ENCODE assay signal across 32 cellular contexts in genomic region chr4:75752637-75753036, GRCh38.
"Had no signal": no experiment of that assay in that cellular context is flagged by ENCODE, and none has a peak within 500 bp of the region (broad histone marks: within the 10 kb centered on the region; RNA-seq: fewer than 3 reads in every experiment).

No MANE protein-coding gene starts in this region.

- DNase-seq: activated CD4-positive, alpha-beta T cell treated with anti-CD3 and anti-CD28 coated beads for 36 hours; activated CD4-positive, alpha-beta T cell treated with anti-CD3 and anti-CD28 coated beads, Interleukin-2, amount 50 U/mL, for 1 hour; activated CD4-positive, alpha-beta T cell treated with anti-CD3 and anti-CD28 coated beads, Interleukin-2, amount 50 U/mL, for 48 hours; activated CD4-positive, CD25-positive, alpha-beta regulatory T cell; activated CD4-positive, CD25-positive, alpha-beta regulatory T cell treated with anti-CD3 and anti-CD28 coated beads, Interleukin-2, amount 50 U/mL, for 72 hours; activated CD8-positive, alpha-beta memory T cell treated with anti-CD3 and anti-CD28 coated beads for 24 hours; activated CD8-positive, alpha-beta T cell treated with anti-CD3 and anti-CD28 coated beads for 36 hours; activated effector memory CD4-positive, alpha-beta T cell treated with Interleukin-2 at 50 U/mL for 16 hours; activated gamma-delta T cell treated with Interleukin-2 at 50 U/mL for 16 hours; activated naive CD4-positive, alpha-beta T cell treated with Interleukin-2 at 50 U/mL for 16 hours; activated naive CD8-positive, alpha-beta T cell treated with anti-CD3 and anti-CD28 coated beads for 36 hours; activated naive CD8-positive, alpha-beta T cell treated with anti-CD3 and anti-CD28 coated beads, Interleukin-2, amount 50 U/mL, for 24 hours; activated T-cell treated with anti-CD3 and anti-CD28 coated beads, Interleukin-2, amount 50 U/mL, for 4 hours; adrenal gland; amygdala; dorsolateral prefrontal cortex; effector CD4-positive, alpha-beta T cell; effector memory CD8-positive, alpha-beta T cell; foreskin fibroblast; glutamatergic neuron; heart left ventricle; T-helper 2 cell had no signal

- H3K9me3 ChIP-seq: adrenal gland, ascending aorta had no signal

- H3K4me3 Mint-ChIP-seq: activated CD4-positive, alpha-beta T cell treated with anti-CD3 and anti-CD28 coated beads for 36 hours; activated CD8-positive, alpha-beta T cell treated with anti-CD3 and anti-CD28 coated beads for 36 hours; activated naive CD4-positive, alpha-beta T cell treated with anti-CD3 and anti-CD28 coated beads, Interleukin-2, amount 50 U/mL, for 24 hours; activated naive CD8-positive, alpha-beta T cell treated with anti-CD3 and anti-CD28 coated beads for 36 hours; activated naive CD8-positive, alpha-beta T cell treated with anti-CD3 and anti-CD28 coated beads, Interleukin-2, amount 50 U/mL, for 24 hours; activated T-cell treated with anti-CD3 and anti-CD28 coated beads, Interleukin-2, amount 50 U/mL, for 4 hours; activated T-helper 17 cell treated with anti-CD3 and anti-CD28 coated beads, Interleukin-2, amount 50 U/mL, for 72 hours; brain; central memory CD8-positive, alpha-beta T cell; dendritic cell treated with granulocyte-macrophage colony-stimulating factor and Interleukin-4, amounts not matched to agents 40 ng/mL and 50 ng/mL, for 4 days; effector memory CD8-positive, alpha-beta T cell had no signal

- FAIRE-seq: bronchial epithelial cell, frontal cortex had no signal

- H3K4me3 ChIP-seq: adrenal gland, ascending aorta, coronary artery, dorsolateral prefrontal cortex, heart left ventricle had no signal

- H3K27me3 ChIP-seq: adrenal gland, ascending aorta, dorsolateral prefrontal cortex, heart left ventricle had no signal

- H3K4me1 Mint-ChIP-seq: activated CD4-positive, alpha-beta T cell treated with anti-CD3 and anti-CD28 coated beads for 36 hours; activated naive CD4-positive, alpha-beta T cell treated with anti-CD3 and anti-CD28 coated beads, Interleukin-2, amount 50 U/mL, for 24 hours; activated naive CD8-positive, alpha-beta T cell treated with anti-CD3 and anti-CD28 coated beads for 36 hours; activated naive CD8-positive, alpha-beta T cell treated with anti-CD3 and anti-CD28 coated beads, Interleukin-2, amount 50 U/mL, for 24 hours; activated T-helper 17 cell treated with anti-CD3 and anti-CD28 coated beads, Interleukin-2, amount 50 U/mL, for 72 hours; brain; central memory CD8-positive, alpha-beta T cell had no signal

- H3K27me3 Mint-ChIP-seq: activated CD4-positive, alpha-beta T cell treated with anti-CD3 and anti-CD28 coated beads for 36 hours; activated CD8-positive, alpha-beta T cell treated with anti-CD3 and anti-CD28 coated beads for 36 hours; activated naive CD4-positive, alpha-beta T cell treated with anti-CD3 and anti-CD28 coated beads, Interleukin-2, amount 50 U/mL, for 24 hours; activated naive CD8-positive, alpha-beta T cell treated with anti-CD3 and anti-CD28 coated beads for 36 hours; activated naive CD8-positive, alpha-beta T cell treated with anti-CD3 and anti-CD28 coated beads, Interleukin-2, amount 50 U/mL, for 24 hours; activated T-helper 17 cell treated with anti-CD3 and anti-CD28 coated beads, Interleukin-2, amount 50 U/mL, for 72 hours; brain; central memory CD8-positive, alpha-beta T cell; dendritic cell treated with granulocyte-macrophage colony-stimulating factor and Interleukin-4, amounts not matched to agents 40 ng/mL and 50 ng/mL, for 4 days; effector memory CD8-positive, alpha-beta T cell had no signal

- ATAC-seq: activated CD4-positive, alpha-beta T cell treated with anti-CD3 and anti-CD28 coated beads for 36 hours; activated CD8-positive, alpha-beta T cell treated with anti-CD3 and anti-CD28 coated beads for 36 hours; activated naive CD8-positive, alpha-beta T cell treated with anti-CD3 and anti-CD28 coated beads, Interleukin-2, amount 50 U/mL, for 24 hours; activated T-cell treated with anti-CD3 and anti-CD28 coated beads, Interleukin-2, amount 50 U/mL, for 4 hours; activated T-helper 17 cell treated with anti-CD3 and anti-CD28 coated beads, Interleukin-2, amount 50 U/mL, for 72 hours; effector memory CD8-positive, alpha-beta T cell; esophagus mucosa; heart left ventricle had no signal

- H3K27ac Mint-ChIP-seq: activated CD4-positive, alpha-beta T cell treated with anti-CD3 and anti-CD28 coated beads for 36 hours; activated CD8-positive, alpha-beta T cell treated with anti-CD3 and anti-CD28 coated beads for 36 hours; activated naive CD4-positive, alpha-beta T cell treated with anti-CD3 and anti-CD28 coated beads, Interleukin-2, amount 50 U/mL, for 24 hours; activated naive CD8-positive, alpha-beta T cell treated with anti-CD3 and anti-CD28 coated beads for 36 hours; activated naive CD8-positive, alpha-beta T cell treated with anti-CD3 and anti-CD28 coated beads, Interleukin-2, amount 50 U/mL, for 24 hours; activated T-helper 17 cell treated with anti-CD3 and anti-CD28 coated beads, Interleukin-2, amount 50 U/mL, for 72 hours; brain; dendritic cell treated with granulocyte-macrophage colony-stimulating factor and Interleukin-4, amounts not matched to agents 40 ng/mL and 50 ng/mL, for 4 days; effector memory CD8-positive, alpha-beta T cell had no signal

- H3K27ac ChIP-seq: adrenal gland, ascending aorta, coronary artery, dorsolateral prefrontal cortex, heart left ventricle had no signal

- H3K4me1 ChIP-seq: adrenal gland, ascending aorta, heart left ventricle had no signal

- H3K9me3 Mint-ChIP-seq: activated CD8-positive, alpha-beta T cell treated with anti-CD3 and anti-CD28 coated beads for 36 hours; activated naive CD4-positive, alpha-beta T cell treated with anti-CD3 and anti-CD28 coated beads, Interleukin-2, amount 50 U/mL, for 24 hours; activated naive CD8-positive, alpha-beta T cell treated with anti-CD3 and anti-CD28 coated beads for 36 hours; activated naive CD8-positive, alpha-beta T cell treated with anti-CD3 and anti-CD28 coated beads, Interleukin-2, amount 50 U/mL, for 24 hours; activated T-cell treated with anti-CD3 and anti-CD28 coated beads, Interleukin-2, amount 50 U/mL, for 4 hours; activated T-helper 17 cell treated with anti-CD3 and anti-CD28 coated beads, Interleukin-2, amount 50 U/mL, for 72 hours; central memory CD8-positive, alpha-beta T cell; dendritic cell treated with granulocyte-macrophage colony-stimulating factor and Interleukin-4, amounts not matched to agents 40 ng/mL and 50 ng/mL, for 4 days; effector memory CD8-positive, alpha-beta T cell had no signal
